Comparison of ENCODE assay signal across 2 cellular contexts in the genomic region with DNA sequence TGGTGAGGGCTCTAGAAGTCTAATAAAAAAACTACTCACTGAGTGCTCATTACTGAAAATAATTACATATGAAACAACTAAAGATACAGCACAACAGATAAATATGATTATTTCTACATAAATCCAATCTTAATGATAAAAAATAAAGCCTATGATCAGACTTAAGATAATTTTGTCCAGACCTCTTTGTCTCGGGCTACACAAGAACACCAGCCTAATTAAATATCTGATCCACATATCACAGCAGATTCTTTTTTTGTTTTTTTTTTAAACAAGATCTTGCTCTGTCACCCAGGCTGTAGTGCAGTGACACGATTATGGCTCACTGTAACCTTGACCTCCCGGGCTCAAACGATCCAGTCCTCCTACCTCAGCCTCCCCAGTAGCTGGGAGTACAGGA.
TF ChIP-seq lines count a peak whose summit lies in the region.

No MANE protein-coding gene starts in this region.

TF ChIP-seq in HepG2, 621 proteins besides CTCF, POLR2A, EP300 and RAD21:
- TF ChIP-seq, protein P1, sequence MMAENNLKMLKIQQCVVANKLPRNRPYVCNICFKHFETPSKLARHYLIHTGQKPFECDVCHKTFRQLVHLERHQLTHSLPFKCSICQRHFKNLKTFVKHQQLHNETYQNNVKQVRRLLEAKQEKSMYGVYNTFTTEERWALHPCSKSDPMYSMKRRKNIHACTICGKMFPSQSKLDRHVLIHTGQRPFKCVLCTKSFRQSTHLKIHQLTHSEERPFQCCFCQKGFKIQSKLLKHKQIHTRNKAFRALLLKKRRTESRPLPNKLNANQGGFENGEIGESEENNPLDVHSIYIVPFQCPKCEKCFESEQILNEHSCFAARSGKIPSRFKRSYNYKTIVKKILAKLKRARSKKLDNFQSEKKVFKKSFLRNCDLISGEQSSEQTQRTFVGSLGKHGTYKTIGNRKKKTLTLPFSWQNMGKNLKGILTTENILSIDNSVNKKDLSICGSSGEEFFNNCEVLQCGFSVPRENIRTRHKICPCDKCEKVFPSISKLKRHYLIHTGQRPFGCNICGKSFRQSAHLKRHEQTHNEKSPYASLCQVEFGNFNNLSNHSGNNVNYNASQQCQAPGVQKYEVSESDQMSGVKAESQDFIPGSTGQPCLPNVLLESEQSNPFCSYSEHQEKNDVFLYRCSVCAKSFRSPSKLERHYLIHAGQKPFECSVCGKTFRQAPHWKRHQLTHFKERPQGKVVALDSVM (CRISPR knock-in tag; IDR thresholded peaks at IDR 0.05), result 0 out of 2 replicates have a peak, but pooled peaks have one; percentile 12
- no peak for TF ChIP-seq TCF7L2 (IDR thresholded peaks at IDR 0.05; ENCODE audit: low read depth, low read length)

TF ChIP-seq in SK-N-SH treated with all-trans-retinoic acid at 6 μM for 48 hours, 23 proteins besides CTCF, POLR2A, EP300 and RAD21:
- TF ChIP-seq, protein P2, sequence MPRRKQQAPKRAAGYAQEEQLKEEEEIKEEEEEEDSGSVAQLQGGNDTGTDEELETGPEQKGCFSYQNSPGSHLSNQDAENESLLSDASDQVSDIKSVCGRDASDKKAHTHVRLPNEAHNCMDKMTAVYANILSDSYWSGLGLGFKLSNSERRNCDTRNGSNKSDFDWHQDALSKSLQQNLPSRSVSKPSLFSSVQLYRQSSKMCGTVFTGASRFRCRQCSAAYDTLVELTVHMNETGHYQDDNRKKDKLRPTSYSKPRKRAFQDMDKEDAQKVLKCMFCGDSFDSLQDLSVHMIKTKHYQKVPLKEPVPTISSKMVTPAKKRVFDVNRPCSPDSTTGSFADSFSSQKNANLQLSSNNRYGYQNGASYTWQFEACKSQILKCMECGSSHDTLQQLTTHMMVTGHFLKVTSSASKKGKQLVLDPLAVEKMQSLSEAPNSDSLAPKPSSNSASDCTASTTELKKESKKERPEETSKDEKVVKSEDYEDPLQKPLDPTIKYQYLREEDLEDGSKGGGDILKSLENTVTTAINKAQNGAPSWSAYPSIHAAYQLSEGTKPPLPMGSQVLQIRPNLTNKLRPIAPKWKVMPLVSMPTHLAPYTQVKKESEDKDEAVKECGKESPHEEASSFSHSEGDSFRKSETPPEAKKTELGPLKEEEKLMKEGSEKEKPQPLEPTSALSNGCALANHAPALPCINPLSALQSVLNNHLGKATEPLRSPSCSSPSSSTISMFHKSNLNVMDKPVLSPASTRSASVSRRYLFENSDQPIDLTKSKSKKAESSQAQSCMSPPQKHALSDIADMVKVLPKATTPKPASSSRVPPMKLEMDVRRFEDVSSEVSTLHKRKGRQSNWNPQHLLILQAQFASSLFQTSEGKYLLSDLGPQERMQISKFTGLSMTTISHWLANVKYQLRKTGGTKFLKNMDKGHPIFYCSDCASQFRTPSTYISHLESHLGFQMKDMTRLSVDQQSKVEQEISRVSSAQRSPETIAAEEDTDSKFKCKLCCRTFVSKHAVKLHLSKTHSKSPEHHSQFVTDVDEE (CRISPR knock-in tag; IDR thresholded peaks at IDR 0.05), result peak; percentile 65; the same call in 1 of the 2 replicates
- no peak for TF ChIP-seq SNAI2 (CRISPR knock-in tag; IDR thresholded peaks at IDR 0.05)
- TF ChIP-seq ARNTL (CRISPR knock-in tag; IDR thresholded peaks at IDR 0.05; ENCODE audit: borderline replicate concordance, low read depth), result no peak
- TF ChIP-seq, protein P3, sequence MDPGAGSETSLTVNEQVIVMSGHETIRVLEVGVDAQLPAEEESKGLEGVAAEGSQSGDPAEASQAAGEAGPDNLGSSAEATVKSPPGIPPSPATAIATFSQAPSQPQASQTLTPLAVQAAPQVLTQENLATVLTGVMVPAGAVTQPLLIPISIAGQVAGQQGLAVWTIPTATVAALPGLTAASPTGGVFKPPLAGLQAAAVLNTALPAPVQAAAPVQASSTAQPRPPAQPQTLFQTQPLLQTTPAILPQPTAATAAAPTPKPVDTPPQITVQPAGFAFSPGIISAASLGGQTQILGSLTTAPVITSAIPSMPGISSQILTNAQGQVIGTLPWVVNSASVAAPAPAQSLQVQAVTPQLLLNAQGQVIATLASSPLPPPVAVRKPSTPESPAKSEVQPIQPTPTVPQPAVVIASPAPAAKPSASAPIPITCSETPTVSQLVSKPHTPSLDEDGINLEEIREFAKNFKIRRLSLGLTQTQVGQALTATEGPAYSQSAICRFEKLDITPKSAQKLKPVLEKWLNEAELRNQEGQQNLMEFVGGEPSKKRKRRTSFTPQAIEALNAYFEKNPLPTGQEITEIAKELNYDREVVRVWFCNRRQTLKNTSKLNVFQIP (CRISPR knock-in tag; IDR thresholded peaks at IDR 0.05; ENCODE audit: borderline replicate concordance, low read depth), result no peak
- no peak for TF ChIP-seq PPARA (CRISPR knock-in tag; IDR thresholded peaks at IDR 0.05; ENCODE audit: borderline replicate concordance)
- TF ChIP-seq, protein P4, sequence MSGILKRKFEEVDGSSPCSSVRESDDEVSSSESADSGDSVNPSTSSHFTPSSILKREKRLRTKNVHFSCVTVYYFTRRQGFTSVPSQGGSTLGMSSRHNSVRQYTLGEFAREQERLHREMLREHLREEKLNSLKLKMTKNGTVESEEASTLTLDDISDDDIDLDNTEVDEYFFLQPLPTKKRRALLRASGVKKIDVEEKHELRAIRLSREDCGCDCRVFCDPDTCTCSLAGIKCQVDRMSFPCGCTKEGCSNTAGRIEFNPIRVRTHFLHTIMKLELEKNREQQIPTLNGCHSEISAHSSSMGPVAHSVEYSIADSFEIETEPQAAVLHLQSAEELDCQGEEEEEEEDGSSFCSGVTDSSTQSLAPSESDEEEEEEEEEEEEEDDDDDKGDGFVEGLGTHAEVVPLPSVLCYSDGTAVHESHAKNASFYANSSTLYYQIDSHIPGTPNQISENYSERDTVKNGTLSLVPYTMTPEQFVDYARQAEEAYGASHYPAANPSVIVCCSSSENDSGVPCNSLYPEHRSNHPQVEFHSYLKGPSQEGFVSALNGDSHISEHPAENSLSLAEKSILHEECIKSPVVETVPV (CRISPR knock-in tag; IDR thresholded peaks at IDR 0.05), result no peak
- no peak for TF ChIP-seq ESRRG (CRISPR knock-in tag; IDR thresholded peaks at IDR 0.05)
- TF ChIP-seq TCF4 (CRISPR knock-in tag; IDR thresholded peaks at IDR 0.05; ENCODE audit: borderline replicate concordance), result peak; percentile 83; the same call in 1 of the 2 replicates
- TF ChIP-seq GLIS3 (CRISPR knock-in tag; IDR thresholded peaks at IDR 0.05), result no peak
